In genomic region chr5:133108481-133108921, GRCh38 we compare ENCODE assay signal across 21 cellular contexts. TPM values are rescaled to one million over a fixed set of nuclear protein-coding genes. Genes with fewer than 3 reads are reported as not detected.
DNase-seq lines count a peak whose midpoint lies in the region; ATAC-seq and TF ChIP-seq lines count a peak whose summit lies in the region.
"Had no signal": no experiment of that assay in that cellular context is flagged by ENCODE, and none has a peak within 500 bp of the region (broad histone marks: within the 10 kb centered on the region; RNA-seq: fewer than 3 reads in every experiment).

No MANE protein-coding gene starts in this region.

- no peak overlapping the region for H3K27ac ChIP-seq in OCI-LY3 (ENCODE audit: low read length)
- H3K27ac ChIP-seq: cardiac muscle cell, gastrocnemius medialis, RWPE1, transverse colon had no signal

- H3K9me3 ChIP-seq in OCI-LY3 (ENCODE audit: insufficient read depth, low read length) (no peaks in the 10 kb centered on the region), HAP-1 (peaks cover 6% of the 10 kb centered on the region; the same call in 1 of the 2 replicates)
- H3K9me3 ChIP-seq: gastrocnemius medialis, transverse colon had no signal

- H3K27me3 ChIP-seq in OCI-LY3 (ENCODE audit: low read depth, low read length) (no peaks in the 10 kb centered on the region), HAP-1 (ENCODE audit: low read depth) (no peaks in the 10 kb centered on the region), H7 (ENCODE audit: control insufficient read depth, insufficient read depth, low read length) (no peaks in the 10 kb centered on the region)
- H3K27me3 ChIP-seq: cardiac muscle cell, gastrocnemius medialis, transverse colon had no signal

- H3K4me3 Mint-ChIP-seq in stimulated activated naive CD8-positive, alpha-beta T cell treated with anti-CD3 and anti-CD28 coated beads, Interleukin-15, Interleukin-2, amounts not matched to agents 100 ng/mL and 50 ng/mL, for 24 hours: no peak overlapping the region
- H3K4me3 Mint-ChIP-seq: activated CD8-positive, alpha-beta T cell treated with anti-CD3 and anti-CD28 coated beads for 36 hours; activated naive CD4-positive, alpha-beta T cell treated with anti-CD3 and anti-CD28 coated beads for 36 hours; mesothelial cell of epicardium had no signal

- peaks cover 43% of the 10 kb centered on the region for H3K4me1 Mint-ChIP-seq in stimulated activated naive CD8-positive, alpha-beta T cell treated with anti-CD3 and anti-CD28 coated beads, Interleukin-15, Interleukin-2, amounts not matched to agents 100 ng/mL and 50 ng/mL, for 24 hours (ENCODE audit: low read depth)

- H3K36me3 ChIP-seq in OCI-LY3 (replicated peaks; ENCODE audit: low read depth, low read length): peaks cover 16% of the 10 kb centered on the region
- H3K36me3 ChIP-seq in HAP-1 (replicated peaks): peaks cover 23% of the 10 kb centered on the region
- H3K36me3 ChIP-seq in H7 (replicated peaks; ENCODE audit: control insufficient read depth, insufficient read depth, low read length): peaks cover 10% of the 10 kb centered on the region

- no peak overlapping the region for H2AFZ ChIP-seq in OCI-LY3 (ENCODE audit: low read depth, low read length)

- H3K27me3 Mint-ChIP-seq in stimulated activated naive CD8-positive, alpha-beta T cell treated with anti-CD3 and anti-CD28 coated beads, Interleukin-15, Interleukin-2, amounts not matched to agents 100 ng/mL and 50 ng/mL, for 24 hours: no peaks in the 10 kb centered on the region
- H3K27me3 Mint-ChIP-seq: activated CD8-positive, alpha-beta T cell treated with anti-CD3 and anti-CD28 coated beads for 36 hours had no signal

- H3K9ac ChIP-seq in OCI-LY3 (ENCODE audit: low read length): no peak overlapping the region

- peak overlapping the region; percentile 61 for H3K27ac Mint-ChIP-seq in stimulated activated naive CD8-positive, alpha-beta T cell treated with anti-CD3 and anti-CD28 coated beads, Interleukin-15, Interleukin-2, amounts not matched to agents 100 ng/mL and 50 ng/mL, for 24 hours
- H3K27ac Mint-ChIP-seq: activated CD8-positive, alpha-beta T cell treated with anti-CD3 and anti-CD28 coated beads for 36 hours; activated naive CD4-positive, alpha-beta T cell treated with anti-CD3 and anti-CD28 coated beads for 36 hours; mesothelial cell of epicardium had no signal

- H3K9me3 Mint-ChIP-seq in stimulated activated naive CD8-positive, alpha-beta T cell treated with anti-CD3 and anti-CD28 coated beads, Interleukin-15, Interleukin-2, amounts not matched to agents 100 ng/mL and 50 ng/mL, for 24 hours: no peaks in the 10 kb centered on the region
- H3K9me3 Mint-ChIP-seq: activated CD8-positive, alpha-beta T cell treated with anti-CD3 and anti-CD28 coated beads for 36 hours; activated naive CD4-positive, alpha-beta T cell treated with anti-CD3 and anti-CD28 coated beads for 36 hours had no signal

- ATAC-seq in stimulated activated naive CD8-positive, alpha-beta T cell treated with anti-CD3 and anti-CD28 coated beads, Interleukin-15, Interleukin-2, amounts not matched to agents 100 U/mL and 50 U/mL, for 24 hours: no peak
- ATAC-seq: activated CD8-positive, alpha-beta T cell treated with anti-CD3 and anti-CD28 coated beads for 36 hours; gastrocnemius medialis had no signal

- TF ChIP-seq CTCF in OCI-LY3 (IDR thresholded peaks at IDR 0.05; ENCODE audit: low read depth, low read length): no peak

- 0 out of 2 replicates have a peak, but pooled peaks cover 3% of the 10 kb centered on the region for H4K20me1 ChIP-seq in OCI-LY3 (ENCODE audit: insufficient read depth, low read length)

- no peaks in the 10 kb centered on the region for H3K79me2 ChIP-seq in OCI-LY3 (ENCODE audit: low read length)

- H3K36me3 Mint-ChIP-seq in stimulated activated naive CD8-positive, alpha-beta T cell treated with anti-CD3 and anti-CD28 coated beads, Interleukin-15, Interleukin-2, amounts not matched to agents 100 ng/mL and 50 ng/mL, for 24 hours (ENCODE audit: low read depth): peaks cover 25% of the 10 kb centered on the region

- DNase-seq in stimulated activated naive CD8-positive, alpha-beta T cell treated with anti-CD3 and anti-CD28 coated beads, Interleukin-15, Interleukin-2, amounts not matched to agents 100 U/mL and 50 U/mL, for 24 hours: no peak
- DNase-seq in cerebellar cortex (ENCODE audit: low spot score) (peak; percentile 30), HAP-1 (ENCODE audit: low spot score in 2 of 2) (no peak), cortex of kidney (lab: John Stamatoyannopoulos, UW) (no peak), NCI-H2196 treated with DMSO at 0.1 percent for 48 hours (lab: John Stamatoyannopoulos, UW; ENCODE audit: unreplicated experiment) (no peak), H7 (no peak)
- DNase-seq: activated CD8-positive, alpha-beta T cell treated with anti-CD3 and anti-CD28 coated beads for 36 hours; activated naive CD4-positive, alpha-beta T cell treated with anti-CD3 and anti-CD28 coated beads for 36 hours; DMS153; gastrocnemius medialis; NCI-H1105; NCI-H345; posterior cingulate gyrus; stimulated activated CD4-positive, alpha-beta T cell treated with anti-CD3 and anti-CD28 coated beads, Interleukin-15, amount 100 ng/mL, for 24 hours; T1000; transverse colon had no signal

- H3K4me3 ChIP-seq in OCI-LY3 (ENCODE audit: low read length) (no peak overlapping the region), HAP-1 (no peak overlapping the region), H7 (ENCODE audit: insufficient read depth, low read depth, low read length) (no peak overlapping the region)
- H3K4me3 ChIP-seq: cardiac muscle cell, gastrocnemius medialis, transverse colon had no signal

- in situ Hi-C loops in HAP-1 (cut with MboI; ENCODE audit: low sequenced_read_pairs): loop anchor here (25.0 kb wide), 2 partner anchors 754 to 829 kb away; no protein-coding TSS in a partner anchor

- H3K4me1 ChIP-seq in OCI-LY3 (ENCODE audit: low read length) (peaks cover 36% of the 10 kb centered on the region), HAP-1 (no peaks in the 10 kb centered on the region)

- peak overlapping the region; percentile 35 for H3K4me2 ChIP-seq in OCI-LY3 (ENCODE audit: low read length)

RNA-seq across cellular contexts. Expression of gene HSPA4, which starts 56.7 kb away (rescaled TPM):
- total RNA-seq in H7 (2014; rRNA removed; shearing (Covaris generic)): 187 and 225 TPM in 2 replicates
